27 cellular contexts compared by ENCODE assay signal in genomic region chr3:185997130-185997529, GRCh38.
"Had no signal": no experiment of that assay in that cellular context is flagged by ENCODE, and none has a peak within 500 bp of the region (broad histone marks: within the 10 kb centered on the region; RNA-seq: fewer than 3 reads in every experiment).

No MANE protein-coding gene starts in this region.

- H3K9me3 ChIP-seq: colonic mucosa, esophagus muscularis mucosa, esophagus squamous epithelium, gastrocnemius medialis, gastroesophageal sphincter, heart left ventricle, heart right ventricle had no signal

- H3K27ac ChIP-seq: colonic mucosa, coronary artery, dorsolateral prefrontal cortex, epithelial cell of prostate, esophagus muscularis mucosa, esophagus squamous epithelium, foreskin keratinocyte, gastrocnemius medialis, gastroesophageal sphincter, heart left ventricle, heart right ventricle had no signal

- H3K4me1 ChIP-seq: colonic mucosa, esophagus squamous epithelium, foreskin keratinocyte, gastrocnemius medialis had no signal

- FAIRE-seq: colon, endometrium, endothelial cell of umbilical vein, frontal cortex had no signal

- H3K4me3 ChIP-seq: colonic mucosa, coronary artery, dorsolateral prefrontal cortex, esophagus muscularis mucosa, esophagus squamous epithelium, gastrocnemius medialis, gastroesophageal sphincter, heart left ventricle, heart right ventricle had no signal

- DNase-seq: colonic mucosa; cortex of kidney; dermis blood vessel endothelial cell; dorsolateral prefrontal cortex; effector CD4-positive, alpha-beta T cell; effector CD8-positive, alpha-beta T cell; effector memory CD4-positive, alpha-beta T cell; effector memory CD8-positive, alpha-beta T cell; endodermal cell; erythroblast; esophagus squamous epithelium; foreskin fibroblast; foreskin keratinocyte; foreskin melanocyte; gastrocnemius medialis; glutamatergic neuron; heart left ventricle; heart right ventricle had no signal

- H3K36me3 ChIP-seq: colonic mucosa, esophagus muscularis mucosa, esophagus squamous epithelium, gastrocnemius medialis, gastroesophageal sphincter, heart left ventricle, heart right ventricle had no signal

- ATAC-seq: effector memory CD8-positive, alpha-beta T cell; esophagus mucosa; foreskin keratinocyte; gastrocnemius medialis; gastroesophageal sphincter; heart left ventricle; heart right ventricle had no signal

- H3K27me3 ChIP-seq: colonic mucosa, dorsolateral prefrontal cortex, esophagus muscularis mucosa, gastrocnemius medialis had no signal
